Comparison of ENCODE assay signal across 11 cellular contexts in genomic region chr3:182259579-182259978, GRCh38.
DNase-seq lines count a peak whose midpoint lies in the region; ATAC-seq and TF ChIP-seq lines count a peak whose summit lies in the region.
"Had no signal": no experiment of that assay in that cellular context is flagged by ENCODE, and none has a peak within 500 bp of the region (broad histone marks: within the 10 kb centered on the region; RNA-seq: fewer than 3 reads in every experiment).

No MANE protein-coding gene starts in this region.

- peak; percentile 59 for DNase-seq in NCI-H146 (lab: John Stamatoyannopoulos, UW)
- no peak for DNase-seq in NCI-H146 treated with DMSO at 0.1 percent for 48 hours (lab: John Stamatoyannopoulos, UW; ENCODE audit: unreplicated experiment)
- peak; percentile 16 for DNase-seq in WERI-Rb-1
- peak; percentile 25 for DNase-seq in iPS-NIHi11 (ENCODE audit: low spot score)
- no peak for DNase-seq in sigmoid colon
- DNase-seq in foreskin keratinocyte: no peak
- DNase-seq: 8988T, foreskin melanocyte, mesenchymal stem cell had no signal

- H3K36me3 ChIP-seq in WERI-Rb-1: no peaks in the 10 kb centered on the region
- no peaks in the 10 kb centered on the region for H3K36me3 ChIP-seq in skeletal muscle satellite cell (ENCODE audit: insufficient read depth, low read length)
- H3K36me3 ChIP-seq in sigmoid colon: no peaks in the 10 kb centered on the region

- intact Hi-C loops in sigmoid colon (cut with DNase I): loop anchor here (5.0 to 10.0 kb wide), 2 partner anchors 165 to 547 kb away; partner anchors contain the start of gene SOX2

- H3K9me3 ChIP-seq in WERI-Rb-1 (ENCODE audit: severe bottlenecking) (no peaks in the 10 kb centered on the region), skeletal muscle satellite cell (replicated peaks; ENCODE audit: low read length) (no peaks in the 10 kb centered on the region), sigmoid colon (no peaks in the 10 kb centered on the region)

- TF ChIP-seq CTCF in WERI-Rb-1 (IDR thresholded peaks at IDR 0.05; ENCODE audit: low read depth, low read length) (no peak), sigmoid colon (IDR thresholded peaks at IDR 0.05) (no peak), foreskin keratinocyte (conservative IDR thresholded peaks at IDR 0.05) (no peak)

- peak overlapping the region; percentile 24 for H3K4me2 ChIP-seq in skeletal muscle satellite cell (ENCODE audit: low read length)

- ATAC-seq in foreskin keratinocyte (no peak), GM21526 (IDR thresholded peaks at IDR 0.05; ENCODE audit: low FRiP score, unreplicated experiment) (no peak)

- H3K27ac ChIP-seq in WERI-Rb-1 (no peak overlapping the region), sigmoid colon (no peak overlapping the region), foreskin keratinocyte (no peak overlapping the region)

- H3K27me3 ChIP-seq in WERI-Rb-1 (ENCODE audit: insufficient read depth, low read depth, severe bottlenecking): peaks cover 86% of the 10 kb centered on the region
- H3K27me3 ChIP-seq in skeletal muscle satellite cell (ENCODE audit: control insufficient read depth, insufficient read depth, low read length): peaks cover 9% of the 10 kb centered on the region
- peaks cover 0 to 14% (median 0%) of the 10 kb centered on the region in 3 donors for H3K27me3 ChIP-seq in sigmoid colon
- H3K27me3 ChIP-seq in foreskin keratinocyte: no peaks in the 10 kb centered on the region

- TF ChIP-seq POLR2A in sigmoid colon (IDR thresholded peaks at IDR 0.05): no peak

- no peak overlapping the region for H3K9ac ChIP-seq in skeletal muscle satellite cell (ENCODE audit: low read depth, low read length)

- H3K4me3 ChIP-seq in WERI-Rb-1 (ENCODE audit: low read depth, low read length) (no peak overlapping the region), skeletal muscle satellite cell (ENCODE audit: low read length) (peak overlapping the region; percentile 11), sigmoid colon (no peak overlapping the region)

- 43 to 49% methylated on average over 17 of the region's 17 CpGs for WGBS in sigmoid colon, 2 donors

- no peak for TF ChIP-seq EP300 in sigmoid colon (IDR thresholded peaks at IDR 0.05)

- H3K4me1 ChIP-seq in skeletal muscle satellite cell (ENCODE audit: control insufficient read depth, insufficient read depth, low read length) (no peaks in the 10 kb centered on the region), sigmoid colon (no peaks in the 10 kb centered on the region), foreskin keratinocyte (no peaks in the 10 kb centered on the region)

Comparison
In these comparisons a context has a peak if more than half of its experiments do, and no peak if none do; other contexts are left out.
1. DNase-seq: peak in NCI-H146 (single experiment), WERI-Rb-1 (single experiment) and iPS-NIHi11 (single experiment); none in NCI-H146 treated with DMSO at 0.1 percent for 48 hours (single experiment), sigmoid colon (single experiment) and foreskin keratinocyte (0 of 2).